In the genomic region with DNA sequence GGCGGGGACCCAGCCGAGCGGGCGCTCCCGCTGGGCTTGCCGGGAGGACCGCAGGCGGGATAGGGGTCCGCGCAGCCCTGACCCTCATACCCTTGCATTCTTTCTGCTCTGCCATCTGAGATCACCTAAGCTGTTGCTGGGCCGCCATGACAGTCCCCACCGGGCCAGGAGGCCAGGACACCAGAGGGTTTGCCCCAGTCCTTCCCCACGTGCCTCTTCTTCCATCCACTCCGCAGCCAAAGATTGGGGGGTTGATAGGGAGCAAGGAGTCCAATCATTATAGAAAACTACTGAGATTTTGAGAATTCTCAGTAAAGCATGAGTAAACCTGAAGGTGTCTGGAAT, we compare ENCODE assay signal across 8 cellular contexts. TPM values are rescaled to one million over a fixed set of nuclear protein-coding genes. Genes with fewer than 3 reads are reported as not detected.
A peak's percentile ranks its signal among the peaks of the same experiment; 100 is the strongest.
DNase-seq lines count a peak whose midpoint lies in the region; ATAC-seq and TF ChIP-seq lines count a peak whose summit lies in the region.

No MANE protein-coding gene starts in this region.

- no peak overlapping the region for H3K27ac Mint-ChIP-seq in activated CD8-positive, alpha-beta memory T cell treated with anti-CD3 and anti-CD28 coated beads, Interleukin-2, amount 10 ng/mL, durations not matched to agents 7 days and 5 days

- no peak for ATAC-seq in GM18502 (IDR thresholded peaks at IDR 0.05; ENCODE audit: poor library complexity, unreplicated experiment)
- no peak for ATAC-seq in activated CD8-positive, alpha-beta memory T cell treated with anti-CD3 and anti-CD28 coated beads, Interleukin-2, amount 10 ng/mL, durations not matched to agents 7 days and 5 days

- no peak overlapping the region for H3K27ac ChIP-seq in Peyer's patch
- H3K27ac ChIP-seq in left ventricle myocardium inferior (replicated peaks), result peak overlapping the region; percentile 85
- H3K27ac ChIP-seq in sigmoid colon, result peak overlapping the region in 1 of 4 donors; percentile 34

- no peak for TF ChIP-seq EP300 in sigmoid colon (IDR thresholded peaks at IDR 0.05)

- H3K4me3 Mint-ChIP-seq in activated CD8-positive, alpha-beta memory T cell treated with anti-CD3 and anti-CD28 coated beads, Interleukin-2, amount 10 ng/mL, durations not matched to agents 7 days and 5 days, result no peak overlapping the region

- H3K27me3 Mint-ChIP-seq in activated CD8-positive, alpha-beta memory T cell treated with anti-CD3 and anti-CD28 coated beads, Interleukin-2, amount 10 ng/mL, durations not matched to agents 7 days and 5 days, result peaks cover 20% of the 10 kb centered on the region

- H3K4me3 ChIP-seq in H7 (ENCODE audit: insufficient read depth, low read depth, low read length), result peak overlapping the region; percentile 73
- peak overlapping the region; percentile 34 to 74 (median 58) for H3K4me3 ChIP-seq in Peyer's patch
- H3K4me3 ChIP-seq in left ventricle myocardium inferior, result peak overlapping the region; percentile 87
- peak overlapping the region; percentile 45 to 77 (median 63) for H3K4me3 ChIP-seq in sigmoid colon

- H3K4me1 ChIP-seq in Peyer's patch (peaks cover 0 to 8% (median 0%) of the 10 kb centered on the region in 4 donors), left ventricle myocardium inferior (peaks cover 12% of the 10 kb centered on the region), sigmoid colon (peaks cover 0 to 14% (median 5%) of the 10 kb centered on the region in 4 donors)

- H3K9me3 Mint-ChIP-seq in activated CD8-positive, alpha-beta memory T cell treated with anti-CD3 and anti-CD28 coated beads, Interleukin-2, amount 10 ng/mL, durations not matched to agents 7 days and 5 days (ENCODE audit: low read depth), result no peaks in the 10 kb centered on the region

- CTCF ChIA-PET in activated CD8-positive, alpha-beta memory T cell treated with anti-CD3 and anti-CD28 coated beads, Interleukin-2, amount 10 ng/mL, durations not matched to agents 7 days and 5 days (lab: Charles Lee), result no interaction called here

- no peaks in the 10 kb centered on the region for H3K36me3 Mint-ChIP-seq in activated CD8-positive, alpha-beta memory T cell treated with anti-CD3 and anti-CD28 coated beads, Interleukin-2, amount 10 ng/mL, durations not matched to agents 7 days and 5 days

- H3K9me3 ChIP-seq in Peyer's patch (no peaks in the 10 kb centered on the region), left ventricle myocardium inferior (replicated peaks) (no peaks in the 10 kb centered on the region), sigmoid colon (no peaks in the 10 kb centered on the region)

- 5% methylated on average over 14 of the region's 14 CpGs for WGBS in sigmoid colon, 2 donors

- intact Hi-C loops in left ventricle myocardium inferior (cut with micrococcal nuclease) (no loop called here), sigmoid colon (cut with DNase I) (no loop called here)

- no peak for TF ChIP-seq CTCF in Peyer's patch (IDR thresholded peaks at IDR 0.05)
- no peak for TF ChIP-seq CTCF in left ventricle myocardium inferior (IDR thresholded peaks at IDR 0.05; ENCODE audit: borderline replicate concordance)
- no peak for TF ChIP-seq CTCF in sigmoid colon (IDR thresholded peaks at IDR 0.05)

- no peaks in the 10 kb centered on the region for H3K4me1 Mint-ChIP-seq in activated CD8-positive, alpha-beta memory T cell treated with anti-CD3 and anti-CD28 coated beads, Interleukin-2, amount 10 ng/mL, durations not matched to agents 7 days and 5 days

- TF ChIP-seq POLR2A in Peyer's patch (IDR thresholded peaks at IDR 0.05) (no peak), sigmoid colon (IDR thresholded peaks at IDR 0.05) (no peak)

- no peak for DNase-seq in H7
- no peak for DNase-seq in Peyer's patch
- no peak for DNase-seq in left ventricle myocardium inferior
- DNase-seq in sigmoid colon, result no peak
- DNase-seq in stimulated activated CD8-positive, alpha-beta memory T cell treated with anti-CD3 and anti-CD28 coated beads, Interleukin-4, amount 100 ng/mL, for 48 hours, result no peak
- DNase-seq in stimulated activated CD4-positive, alpha-beta T cell treated with anti-CD3 and anti-CD28 coated beads, Interleukin-4, amount 100 ng/mL, for 1 hour, result no peak
- no peak for DNase-seq in activated CD8-positive, alpha-beta memory T cell treated with anti-CD3 and anti-CD28 coated beads, Interleukin-2, amount 10 ng/mL, durations not matched to agents 7 days and 5 days

- H3K27me3 ChIP-seq in H7 (ENCODE audit: control insufficient read depth, insufficient read depth, low read length) (peaks cover 2% of the 10 kb centered on the region; the same call in 1 of the 2 replicates), Peyer's patch (no peaks in the 10 kb centered on the region), left ventricle myocardium inferior (ENCODE audit: low read depth) (peaks cover 15% of the 10 kb centered on the region), sigmoid colon (no peaks in the 10 kb centered on the region)

- H3K36me3 ChIP-seq in H7 (replicated peaks; ENCODE audit: control insufficient read depth, insufficient read depth, low read length), result no peaks in the 10 kb centered on the region
- H3K36me3 ChIP-seq in Peyer's patch, result no peaks in the 10 kb centered on the region
- H3K36me3 ChIP-seq in left ventricle myocardium inferior, result no peaks in the 10 kb centered on the region
- no peaks in the 10 kb centered on the region for H3K36me3 ChIP-seq in sigmoid colon

RNA-seq across cellular contexts. Expression of gene GRB14, which starts 0.5 kb away (rescaled TPM):
- total RNA-seq in H7 (2014; rRNA removed; shearing (Covaris generic)), result 3.9 and 6.0 TPM in 2 replicates
- 1 to 10 TPM; 1.1 to 3.1 (median 2.1) TPM for total RNA-seq in Peyer's patch
- total RNA-seq in left ventricle myocardium inferior, result 39.3 TPM
- total RNA-seq in sigmoid colon, result 10 to 100 TPM; 12.5 to 19.8 (median 15.3) TPM
- polyA plus RNA-seq in sigmoid colon, result 1 to 10 TPM in 1 of 3 donors, under 1 TPM in 2; 0.46 to 2.4 (median 0.79) TPM
- not detected for total RNA-seq in activated CD8-positive, alpha-beta memory T cell treated with anti-CD3 and anti-CD28 coated beads, Interleukin-2, amount 10 ng/mL, durations not matched to agents 7 days and 5 days
